ENCODE assay signal across 12 cellular contexts in genomic region chr20:32111287-32111686, GRCh38. TPM values are rescaled to one million over a fixed set of nuclear protein-coding genes. Genes with fewer than 3 reads are reported as not detected.
DNase-seq lines count a peak whose midpoint lies in the region; ATAC-seq and TF ChIP-seq lines count a peak whose summit lies in the region.
"Had no signal": no experiment of that assay in that cellular context is flagged by ENCODE, and none has a peak within 500 bp of the region (broad histone marks: within the 10 kb centered on the region; RNA-seq: fewer than 3 reads in every experiment).

No MANE protein-coding gene starts in this region.

- DNase-seq in CD8-positive, alpha-beta memory T cell, result no peak
- DNase-seq in chondrocyte (ENCODE audit: low spot score) (no peak), nephron progenitor cell (no peak), AG08396 (ENCODE audit: low spot score) (no peak), medulla oblongata (ENCODE audit: extremely low spot score) (no peak), mesendoderm (no peak)
- DNase-seq: NCI-H1694, NCI-H774 had no signal

- H3K4me2 ChIP-seq in mesendoderm (ENCODE audit: low read length), result no peak overlapping the region

- no peak overlapping the region for H2BK15ac ChIP-seq in mesendoderm (replicated peaks; ENCODE audit: low read depth)

- no peaks in the 10 kb centered on the region for H3K27me3 ChIP-seq in CD8-positive, alpha-beta memory T cell (ENCODE audit: insufficient read depth, low read length, poor library complexity, severe bottlenecking)
- H3K27me3 ChIP-seq in mesendoderm (ENCODE audit: insufficient read depth, low read length, poor library complexity), result no peaks in the 10 kb centered on the region

- H3K9ac ChIP-seq in mesendoderm (ENCODE audit: low read length), result no peak overlapping the region

- no peak overlapping the region for H4K8ac ChIP-seq in mesendoderm (ENCODE audit: low read depth, low read length)

- H3K18ac ChIP-seq in mesendoderm (ENCODE audit: low read length), result no peak overlapping the region

- POLR2A ChIA-PET in CD8-positive, alpha-beta memory T cell (lab: Charles Lee), result no interaction called here

- no peaks in the 10 kb centered on the region for H3K9me3 ChIP-seq in CD8-positive, alpha-beta memory T cell (ENCODE audit: low read length)

- peaks cover 48 to 58% (median 48%) of the 10 kb centered on the region in 3 donors for H3K4me1 Mint-ChIP-seq in CD8-positive, alpha-beta memory T cell
- H3K4me1 Mint-ChIP-seq in IgD-negative memory B cell (peaks cover 15 to 39% (median 21%) of the 10 kb centered on the region in 3 donors), chondrocyte (ENCODE audit: low read depth) (peaks cover 42% of the 10 kb centered on the region), nephron progenitor cell (peaks cover 57% of the 10 kb centered on the region)

- peaks cover 11% of the 10 kb centered on the region for H3K4me1 ChIP-seq in CD8-positive, alpha-beta memory T cell (ENCODE audit: insufficient read depth, low read length)
- H3K4me1 ChIP-seq in mesendoderm (ENCODE audit: control insufficient read depth, low read depth, low read length), result peaks cover 2% of the 10 kb centered on the region

- WGBS in mesendoderm (ENCODE audit: extremely low coverage, insufficient coverage, low lambda C conversion rate), result no CpG with 5 or more reads among the region's 2 CpGs

- H3K36me3 ChIP-seq in CD8-positive, alpha-beta memory T cell (ENCODE audit: insufficient read depth, low read length), result no peaks in the 10 kb centered on the region
- H3K36me3 ChIP-seq in mesendoderm (ENCODE audit: control insufficient read depth, insufficient read depth, low read length), result no peaks in the 10 kb centered on the region

- peaks cover 25% of the 10 kb centered on the region for H3K79me1 ChIP-seq in mesendoderm (ENCODE audit: low read length)

- H3K4me3 Mint-ChIP-seq in CD8-positive, alpha-beta memory T cell, result peak overlapping the region in 5 of 7 donors; percentile 4 to 100 (median 95)
- H3K4me3 Mint-ChIP-seq in IgD-negative memory B cell (peak overlapping the region in 3 of 4 donors; percentile 48 to 86 (median 52)), chondrocyte (ENCODE audit: unreplicated experiment) (peak overlapping the region; percentile 99), nephron progenitor cell (peak overlapping the region; percentile 94)

- no peaks in the 10 kb centered on the region for H3K9me3 Mint-ChIP-seq in CD8-positive, alpha-beta memory T cell
- H3K9me3 Mint-ChIP-seq in IgD-negative memory B cell, result no peaks in the 10 kb centered on the region
- H3K9me3 Mint-ChIP-seq in chondrocyte (ENCODE audit: low read depth), result no peaks in the 10 kb centered on the region
- no peaks in the 10 kb centered on the region for H3K9me3 Mint-ChIP-seq in nephron progenitor cell

- peaks cover 0 to 30% (median 2%) of the 10 kb centered on the region in 3 donors for H3K36me3 Mint-ChIP-seq in CD8-positive, alpha-beta memory T cell
- H3K36me3 Mint-ChIP-seq in IgD-negative memory B cell (peaks cover 2% of the 10 kb centered on the region), chondrocyte (ENCODE audit: low read depth) (peaks cover 6% of the 10 kb centered on the region), nephron progenitor cell (ENCODE audit: low read depth) (peaks cover 18% of the 10 kb centered on the region)

- no peak overlapping the region for H2BK120ac ChIP-seq in mesendoderm (ENCODE audit: low read depth, low read length)

- H3K23ac ChIP-seq in mesendoderm (ENCODE audit: low read length), result no peak overlapping the region

- no peak for TF ChIP-seq CTCF in chondrocyte (IDR thresholded peaks at IDR 0.05)
- TF ChIP-seq CTCF in nephron progenitor cell (IDR thresholded peaks at IDR 0.05), result no peak

- no peak overlapping the region for H3K27ac ChIP-seq in CD8-positive, alpha-beta memory T cell (ENCODE audit: low read depth, low read length)
- H3K27ac ChIP-seq in mesendoderm (ENCODE audit: low read depth, low read length), result no peak overlapping the region

- no peak overlapping the region for H4K5ac ChIP-seq in mesendoderm (ENCODE audit: low read length)

- no peak overlapping the region for H3K56ac ChIP-seq in mesendoderm (ENCODE audit: low read length)

- peaks cover 45% of the 10 kb centered on the region for H3K79me2 ChIP-seq in mesendoderm (ENCODE audit: control insufficient read depth, insufficient read depth, low read length)

- no peak overlapping the region for H2AK5ac ChIP-seq in mesendoderm (ENCODE audit: low read length)

- CTCF ChIA-PET in CD8-positive, alpha-beta memory T cell (lab: Charles Lee), result no interaction called here

- no peak overlapping the region for H3K4me3 ChIP-seq in CD8-positive, alpha-beta memory T cell (ENCODE audit: low read length)
- no peak overlapping the region for H3K4me3 ChIP-seq in mesendoderm (ENCODE audit: low read length)

- H3K4ac ChIP-seq in mesendoderm (ENCODE audit: low read depth, low read length), result no peak overlapping the region

- H3K27me3 Mint-ChIP-seq in CD8-positive, alpha-beta memory T cell, result no peaks in the 10 kb centered on the region
- H3K27me3 Mint-ChIP-seq in IgD-negative memory B cell (no peaks in the 10 kb centered on the region), chondrocyte (ENCODE audit: low read depth) (no peaks in the 10 kb centered on the region), nephron progenitor cell (ENCODE audit: low read depth, poor library complexity) (no peaks in the 10 kb centered on the region)

- H3K27ac Mint-ChIP-seq in CD8-positive, alpha-beta memory T cell, result peak overlapping the region in 4 of 8 donors; percentile 52 to 100 (median 96)
- peak overlapping the region; percentile 19 to 90 (median 36) for H3K27ac Mint-ChIP-seq in IgD-negative memory B cell
- no peak overlapping the region for H3K27ac Mint-ChIP-seq in chondrocyte (ENCODE audit: unreplicated experiment)
- peak overlapping the region; percentile 64 for H3K27ac Mint-ChIP-seq in nephron progenitor cell

- no peak for ATAC-seq in HG02970 (IDR thresholded peaks at IDR 0.05; ENCODE audit: low FRiP score, unreplicated experiment)
- ATAC-seq: left lobe of liver had no signal

- H2BK5ac ChIP-seq in mesendoderm (ENCODE audit: low read length), result no peak overlapping the region

RNA-seq across cellular contexts. Expression of gene TM9SF4, which starts 1.8 kb away (rescaled TPM):
- total RNA-seq in CD8-positive, alpha-beta memory T cell, result 10 to 100 TPM; 48.0 to 49.8 TPM
- 44.0 TPM for polyA plus RNA-seq in CD8-positive, alpha-beta memory T cell
- polyA plus RNA-seq in IgD-negative memory B cell, result 30.1 TPM
- total RNA-seq in chondrocyte, result 64.8 to 87.9 TPM (median 83.7 TPM) in 3 replicates
- polyA plus RNA-seq in mesendoderm (2013, experiment 1 of 2), result 31.3 TPM
- 33.4 TPM for polyA plus RNA-seq in mesendoderm (2013, experiment 2 of 2)

RNA-seq across cellular contexts. Expression of gene HCK, which starts 59.2 kb away (rescaled TPM):
- total RNA-seq in CD8-positive, alpha-beta memory T cell, result under 1 TPM; 0.28 to 0.53 TPM
- polyA plus RNA-seq in CD8-positive, alpha-beta memory T cell, result not detected
- polyA plus RNA-seq in IgD-negative memory B cell, result 52.0 TPM
- total RNA-seq in chondrocyte, result not detected in 3 replicates
- polyA plus RNA-seq in mesendoderm (2013, experiment 1 of 2), result 0.07 TPM
- 0.15 TPM for polyA plus RNA-seq in mesendoderm (2013, experiment 2 of 2)
- total RNA-seq: renal cortical epithelial cell had no signal
